In the genomic region with DNA sequence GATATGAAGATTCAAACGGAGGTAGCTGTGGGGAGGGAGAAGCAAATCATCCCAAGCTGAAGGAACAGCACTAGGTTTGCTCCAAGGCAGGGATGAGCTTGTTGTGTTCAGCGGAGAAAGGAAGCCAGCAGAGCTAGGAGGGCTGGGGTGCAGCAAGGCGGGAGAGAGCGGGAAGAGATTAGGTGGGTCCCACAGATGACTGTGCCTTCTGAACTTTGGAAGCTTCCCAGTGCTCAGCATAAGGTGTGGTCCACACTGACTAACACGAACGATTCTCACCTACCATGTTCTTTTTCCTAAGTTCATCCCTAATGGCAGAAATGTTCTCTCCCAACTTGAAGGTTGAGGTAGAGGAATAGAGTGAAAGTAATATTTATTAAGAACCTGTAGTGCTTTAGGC, we compare ENCODE assay signal across 9 cellular contexts. TPM values are rescaled to one million over a fixed set of nuclear protein-coding genes. Genes with fewer than 3 reads are reported as not detected.
A peak's percentile ranks its signal among the peaks of the same experiment; 100 is the strongest.
DNase-seq lines count a peak whose midpoint lies in the region; ATAC-seq, FAIRE-seq and TF ChIP-seq lines count a peak whose summit lies in the region.
"Had no signal": no experiment of that assay in that cellular context is flagged by ENCODE, and none has a peak within 500 bp of the region (broad histone marks: within the 10 kb centered on the region; RNA-seq: fewer than 3 reads in every experiment).

No MANE protein-coding gene starts in this region.

- H3K27ac ChIP-seq in DOHH2 (ENCODE audit: low read depth, low read length), result no peak overlapping the region
- H3K27ac ChIP-seq in OCI-LY7 (ENCODE audit: low read depth, low read length, poor library complexity, severe bottlenecking), result no peak overlapping the region
- no peak overlapping the region for H3K27ac ChIP-seq in H1 (ENCODE audit: low read depth, low read length)
- peak overlapping the region; percentile 66 for H3K27ac ChIP-seq in osteoblast (ENCODE audit: low read depth, low read length)

- H3K9me2 ChIP-seq in DOHH2 (replicated peaks; ENCODE audit: control insufficient read depth, low read length), result no peaks in the 10 kb centered on the region
- no peaks in the 10 kb centered on the region for H3K9me2 ChIP-seq in OCI-LY7 (ENCODE audit: insufficient read depth, low read length)

- no peak overlapping the region for H2BK5ac ChIP-seq in H1 (ENCODE audit: low read depth, low read length)

- peaks cover 5% of the 10 kb centered on the region; the same call in 1 of the 2 replicates for H3K23me2 ChIP-seq in H1 (ENCODE audit: low read depth, low read length)

- H3K23ac ChIP-seq in H1 (ENCODE audit: insufficient read length), result no peak overlapping the region

- DNase-seq in OCI-LY7 (ENCODE audit: low spot score), result no peak
- no peak for DNase-seq in H1 (ENCODE audit: low read depth in 1 of 2, low spot score in 2 of 2)
- DNase-seq in osteoblast (ENCODE audit: insufficient read length, low spot score, missing footprints), result no peak
- DNase-seq in NCI-H2107 (lab: John Stamatoyannopoulos, UW), result no peak
- DNase-seq in HCEC 1CT, result no peak
- DNase-seq: NCI-H2227 treated with DMSO at 0.1 percent for 48 hours had no signal

- H2BK120ac ChIP-seq in H1 (replicated peaks; ENCODE audit: low read depth, low read length), result no peak overlapping the region

- CTCF ChIA-PET in OCI-LY7 (lab: Charles Lee; ENCODE audit: unreplicated experiment) (no interaction called here), H1 (lab: Charles Lee; ENCODE audit: partially characterized antibody) (interaction anchor here (0.9 to 1.2 kb wide), 2 partner anchors 11 to 29 kb away, joined by 3 to 4 read pairs; no protein-coding TSS in a partner anchor)

- TF ChIP-seq RAD21 in H1 (IDR thresholded peaks at IDR 0.05 in 1 of 2, conservative IDR thresholded peaks at IDR 0.05 in 1 of 2; ENCODE audit: low read depth in 2 of 2, low read length in 2 of 2), result no peak

- peaks cover 37% of the 10 kb centered on the region for H3K79me2 ChIP-seq in DOHH2 (ENCODE audit: control insufficient read depth, low read length)
- H3K79me2 ChIP-seq in OCI-LY7 (ENCODE audit: insufficient read depth, low read depth, low read length), result peaks cover 41% of the 10 kb centered on the region
- H3K79me2 ChIP-seq in H1 (ENCODE audit: control insufficient read depth in 1 of 2, insufficient read depth in 2 of 2, low read length in 2 of 2), result peaks cover 17 to 39% of the 10 kb centered on the region in 2 experiments
- H3K79me2 ChIP-seq in osteoblast (ENCODE audit: insufficient read depth, low read length), result peaks cover 47% of the 10 kb centered on the region

- no peak for TF ChIP-seq EP300 in H1 (IDR thresholded peaks at IDR 0.05; ENCODE audit: borderline replicate concordance in 1 of 2, low read depth in 2 of 2, low read length in 2 of 2)

- no TSS peak for BruUV-seq in OCI-LY7 (replicated peaks; lab: Mats Ljungman, UMichigan)

- no peak overlapping the region for H3K18ac ChIP-seq in H1 (ENCODE audit: extremely low read depth, low read length)

- POLR2A ChIA-PET in OCI-LY7 (lab: Charles Lee), result interaction anchor here (0.7 to 0.9 kb wide), 2 partner anchors 11 to 39 kb away, joined by 3 to 4 read pairs; a partner anchor contains a TSS
- POLR2A ChIA-PET in H1 (lab: Charles Lee; ENCODE audit: partially characterized antibody), result interaction anchor here (1.0 to 3.4 kb wide), 5 partner anchors 11 to 141 kb away, joined by 3 to 10 read pairs (median 4); a partner anchor contains a TSS

- no peak for TF ChIP-seq POLR2A in H1 (IDR thresholded peaks at IDR 0.05; ENCODE audit: control extremely low read depth in 1 of 2, low read depth in 2 of 2, low read length in 2 of 2)

- H4K8ac ChIP-seq in H1 (ENCODE audit: extremely low read depth, insufficient read depth, low read length), result no peak overlapping the region; the same call in 1 of the 2 replicates

- TF ChIP-seq CTCF in DOHH2 (IDR thresholded peaks at IDR 0.05; ENCODE audit: low read depth, low read length, poor library complexity, severe bottlenecking) (no peak), OCI-LY7 (conservative IDR thresholded peaks at IDR 0.05; ENCODE audit: low read length) (no peak), H1 (IDR thresholded peaks at IDR 0.05; ENCODE audit: control extremely low read depth in 1 of 3, insufficient read depth in 1 of 3, low read depth in 1 of 3, low read length in 3 of 3) (no peak), osteoblast (IDR thresholded peaks at IDR 0.05; ENCODE audit: extremely low read depth, low read depth, low read length) (no peak)

- H4K20me1 ChIP-seq in DOHH2 (ENCODE audit: control insufficient read depth, insufficient read depth, low read depth, low read length) (peaks cover 17% of the 10 kb centered on the region), OCI-LY7 (ENCODE audit: insufficient read depth, low read length) (peaks cover 21% of the 10 kb centered on the region), H1 (replicated peaks in 1 of 2; ENCODE audit: control insufficient read depth in 1 of 2, insufficient read depth in 2 of 2, low read length in 2 of 2) (peaks cover 0 to 3% of the 10 kb centered on the region in 2 experiments), osteoblast (ENCODE audit: insufficient read depth, low read length) (peaks cover 13% of the 10 kb centered on the region)

- H3K36me3 ChIP-seq in DOHH2 (ENCODE audit: control insufficient read depth, low read length) (peaks cover 29% of the 10 kb centered on the region), OCI-LY7 (ENCODE audit: insufficient read depth, low read length) (peaks cover 29% of the 10 kb centered on the region), H1 (ENCODE audit: control insufficient read depth in 2 of 4, insufficient read depth in 4 of 4, low read length in 3 of 4) (peaks cover 18 to 44% (median 28%) of the 10 kb centered on the region in 4 experiments), osteoblast (ENCODE audit: insufficient read depth, low read length) (peaks cover 25% of the 10 kb centered on the region)

- no peak overlapping the region for H2AK5ac ChIP-seq in H1 (ENCODE audit: low read depth, low read length)

- ATAC-seq in GM21423 (IDR thresholded peaks at IDR 0.05; ENCODE audit: unreplicated experiment) (no peak), HG03442 (IDR thresholded peaks at IDR 0.05; ENCODE audit: unreplicated experiment) (no peak)

- H3K9me3 ChIP-seq in DOHH2 (ENCODE audit: control insufficient read depth, insufficient read depth, low read length), result no peaks in the 10 kb centered on the region
- H3K9me3 ChIP-seq in OCI-LY7 (ENCODE audit: low read length), result no peaks in the 10 kb centered on the region
- H3K9me3 ChIP-seq in H1 (ENCODE audit: insufficient read depth in 2 of 2, low read depth in 1 of 2, low read length in 1 of 2), result no peaks in the 10 kb centered on the region
- H3K9me3 ChIP-seq in osteoblast (ENCODE audit: low read depth, low read length), result no peaks in the 10 kb centered on the region

- no peak overlapping the region for H2BK15ac ChIP-seq in H1 (ENCODE audit: low read length)

- H2AFZ ChIP-seq in OCI-LY7 (ENCODE audit: low read length) (no peak overlapping the region), H1 (ENCODE audit: low read length) (no peak overlapping the region), osteoblast (ENCODE audit: low read length) (no peak overlapping the region)

- WGBS in H1 (ENCODE audit: extremely low coverage in 1 of 2, insufficient coverage in 1 of 2, insufficient read length in 1 of 2, insufficient replicate concordance in 2 of 2, low coverage in 1 of 2, low lambda C conversion rate in 2 of 2, missing lambda C conversion rate in 1 of 2), 2 experiments, result 75% methylated on average over 6 of the region's 6 CpGs; no CpG with 5 or more reads in 1 of the 2 experiments

- H4K91ac ChIP-seq in H1 (replicated peaks; ENCODE audit: insufficient read length, low read length), result no peak overlapping the region

- H3K4me1 ChIP-seq in DOHH2 (ENCODE audit: control insufficient read depth, low read length), result peaks cover 17% of the 10 kb centered on the region
- H3K4me1 ChIP-seq in OCI-LY7 (ENCODE audit: insufficient read depth, low read length, poor library complexity, severe bottlenecking), result peaks cover 15% of the 10 kb centered on the region
- H3K4me1 ChIP-seq in H1 (replicated peaks in 1 of 4; ENCODE audit: control insufficient read depth in 3 of 4, insufficient read depth in 4 of 4, low read length in 3 of 4), result peaks cover 0 to 9% (median 4%) of the 10 kb centered on the region in 4 experiments; a peak in 5 of 7 replicates
- H3K4me1 ChIP-seq in osteoblast (ENCODE audit: insufficient read depth, low read length), result peaks cover 19% of the 10 kb centered on the region

- H3K79me1 ChIP-seq in H1 (ENCODE audit: low read depth, low read length), result peaks cover 17% of the 10 kb centered on the region

- FAIRE-seq in H1 (lab: Jason Lieb, UNC), result no peak

- no peak overlapping the region for H3K56ac ChIP-seq in H1 (replicated peaks; ENCODE audit: insufficient read length, low read depth, low read length)

- no peak overlapping the region for H4K5ac ChIP-seq in H1 (ENCODE audit: insufficient read length, low read depth, low read length)

- no peak overlapping the region for H3K4ac ChIP-seq in H1 (replicated peaks; ENCODE audit: insufficient read length, low read depth, low read length)

- H2BK20ac ChIP-seq in H1 (ENCODE audit: low read length), result no peak overlapping the region

- H3K4me2 ChIP-seq in DOHH2 (ENCODE audit: low read length), result peak overlapping the region; percentile 79
- peak overlapping the region; percentile 99 for H3K4me2 ChIP-seq in OCI-LY7 (ENCODE audit: low read length)
- peak overlapping the region; percentile 85 to 98; a peak in 3 of 4 replicates for H3K4me2 ChIP-seq in H1 (ENCODE audit: insufficient read depth in 1 of 2, low read depth in 2 of 2, low read length in 2 of 2)
- peak overlapping the region; percentile 88 for H3K4me2 ChIP-seq in osteoblast (ENCODE audit: insufficient read depth, low read length)

- H3K9ac ChIP-seq in H1 (replicated peaks in 1 of 4; ENCODE audit: extremely low read depth in 1 of 4, low read depth in 3 of 4, low read length in 3 of 4), result peak overlapping the region in 1 of 4 experiments; percentile 34; a peak in 2 of 7 replicates

- intact Hi-C loops in OCI-LY7 (cut with micrococcal nuclease; ENCODE audit: unreplicated experiment), result no loop called here

- H3K14ac ChIP-seq in H1 (ENCODE audit: insufficient read length), result no peak overlapping the region

- H3F3A ChIP-seq in DOHH2 (ENCODE audit: control insufficient read depth, insufficient read depth), result peaks cover 9% of the 10 kb centered on the region

- no peak overlapping the region for H2BK12ac ChIP-seq in H1 (ENCODE audit: low read depth, low read length)

- peak overlapping the region; percentile 81 for H3K4me3 ChIP-seq in DOHH2 (ENCODE audit: low read length)
- peak overlapping the region; percentile 87 for H3K4me3 ChIP-seq in OCI-LY7 (ENCODE audit: low read depth, low read length, poor library complexity, severe bottlenecking)
- H3K4me3 ChIP-seq in H1 (ENCODE audit: extremely low read depth in 1 of 4, insufficient read depth in 2 of 4, low read depth in 3 of 4, low read length in 4 of 4), result peak overlapping the region; percentile 94 to 99 (median 98); a peak in 6 of 8 replicates
- H3K4me3 ChIP-seq in osteoblast (ENCODE audit: insufficient read depth, low read length), result peak overlapping the region; percentile 72

- H3K27me3 ChIP-seq in DOHH2 (ENCODE audit: control insufficient read depth, low read length) (no peaks in the 10 kb centered on the region), H1 (replicated peaks in 1 of 4; ENCODE audit: control insufficient read depth in 3 of 4, extremely low read depth in 1 of 4, insufficient read depth in 3 of 4, low read length in 3 of 4) (no peaks in the 10 kb centered on the region), osteoblast (ENCODE audit: insufficient read depth, low read length) (no peaks in the 10 kb centered on the region)

RNA-seq across cellular contexts. Expression of a gene that starts 1.2 kb away (rescaled TPM):
- total RNA-seq in OCI-LY7 (2014; rRNA removed; shearing (Covaris generic)), result 50.5 and 55.0 TPM in 2 replicates
- total RNA-seq in OCI-LY7 (2022) (57.4 and 58.2 TPM in 2 replicates), osteoblast (22.7 and 24.6 TPM in 2 replicates)
- total RNA-seq in H1 (2021; fragmentation: NEBNext Ultra II Directional; extraction: Animal tissue kit (Norgen Biotek cat#: 25700)), result 33.0 and 35.9 TPM in 2 replicates
- polyA plus RNA-seq in H1 (2011; rRNA removed), result 44.9 and 58.8 TPM in 2 replicates
- polyA plus RNA-seq in H1 (2011; cell fraction: cytosol; rRNA removed), result 50.7 TPM
- 39.7 TPM for polyA plus RNA-seq in H1 (2011; cell fraction: nucleus; rRNA removed)
- 38.3 to 45.8 TPM (median 41.2 TPM) in 4 replicates for polyA plus RNA-seq in H1 (2012, experiment 1 of 2)
- 20.3 TPM for polyA plus RNA-seq in H1 (2012, experiment 2 of 2)
- polyA plus RNA-seq in H1 (2013, experiment 1 of 2), result 20.4 TPM
- polyA plus RNA-seq in H1 (2013, experiment 2 of 2), result 17.4 TPM
- 69.3 and 70.1 TPM in 2 replicates for polyA minus RNA-seq in H1 (2011; rRNA and poly(A)+ RNA removed)
- 23.9 TPM for polyA minus RNA-seq in H1 (2011; cell fraction: cytosol; rRNA and poly(A)+ RNA removed)
- polyA minus RNA-seq in H1 (2011; cell fraction: nucleus; rRNA and poly(A)+ RNA removed), result 69.1 TPM

RNA-seq across cellular contexts. Expression of a gene that starts 22.7 kb away (rescaled TPM):
- total RNA-seq in OCI-LY7 (2014; rRNA removed; shearing (Covaris generic)), result not detected in 2 replicates
- total RNA-seq in OCI-LY7 (2022), result not detected in 2 replicates
- not detected in 2 replicates for total RNA-seq in H1 (2021; fragmentation: NEBNext Ultra II Directional; extraction: Animal tissue kit (Norgen Biotek cat#: 25700))
- not detected in 2 replicates for polyA plus RNA-seq in H1 (2011; rRNA removed)
- polyA plus RNA-seq in H1 (2011; cell fraction: cytosol; rRNA removed), result not detected
- not detected for polyA plus RNA-seq in H1 (2011; cell fraction: nucleus; rRNA removed)
- polyA plus RNA-seq in H1 (2012, experiment 1 of 2), result not detected in 4 replicates
- not detected for polyA plus RNA-seq in H1 (2012, experiment 2 of 2)
- polyA plus RNA-seq in H1 (2013, experiment 1 of 2), result not detected
- not detected for polyA plus RNA-seq in H1 (2013, experiment 2 of 2)
- polyA minus RNA-seq in H1 (2011; rRNA and poly(A)+ RNA removed), result not detected in 2 replicates
- polyA minus RNA-seq in H1 (2011; cell fraction: cytosol; rRNA and poly(A)+ RNA removed), result not detected
- not detected for polyA minus RNA-seq in H1 (2011; cell fraction: nucleus; rRNA and poly(A)+ RNA removed)
- total RNA-seq in osteoblast, result not detected in 2 replicates

RNA-seq across cellular contexts. Expression of a gene that starts 38.9 kb away (rescaled TPM):
- 136 and 174 TPM in 2 replicates for total RNA-seq in OCI-LY7 (2014; rRNA removed; shearing (Covaris generic))
- total RNA-seq in OCI-LY7 (2022) (119 and 128 TPM in 2 replicates), osteoblast (2.1 and 2.9 TPM in 2 replicates)
- 57.7 and 60.1 TPM in 2 replicates for total RNA-seq in H1 (2021; fragmentation: NEBNext Ultra II Directional; extraction: Animal tissue kit (Norgen Biotek cat#: 25700))
- polyA plus RNA-seq in H1 (2011; rRNA removed), result 109 and 131 TPM in 2 replicates
- polyA plus RNA-seq in H1 (2011; cell fraction: cytosol; rRNA removed), result 71.9 TPM
- 75.2 TPM for polyA plus RNA-seq in H1 (2011; cell fraction: nucleus; rRNA removed)
- polyA plus RNA-seq in H1 (2012, experiment 1 of 2), result 32.3 to 58.0 TPM (median 56.1 TPM) in 4 replicates
- 61.6 TPM for polyA plus RNA-seq in H1 (2012, experiment 2 of 2)
- 53.7 TPM for polyA plus RNA-seq in H1 (2013, experiment 1 of 2)
- polyA plus RNA-seq in H1 (2013, experiment 2 of 2), result 52.7 TPM
- polyA minus RNA-seq in H1 (2011; rRNA and poly(A)+ RNA removed), result 16.3 and 19.0 TPM in 2 replicates
- 49.0 TPM for polyA minus RNA-seq in H1 (2011; cell fraction: cytosol; rRNA and poly(A)+ RNA removed)
- polyA minus RNA-seq in H1 (2011; cell fraction: nucleus; rRNA and poly(A)+ RNA removed), result 23.7 TPM

Comparison
In these comparisons a context has a peak if more than half of its experiments do, and no peak if none do; other contexts are left out.
1. RNA of a gene that starts 38.9 kb away (total RNA-seq): 119 to 174 TPM in OCI-LY7 and 57.7 to 60.1 TPM in H1; 2.1 to 2.9 TPM in osteoblast; every median in the first group is over 10 times any median in the second.
2. Peak in every context shown above with its lines, with median percentiles within 50 percentile points of each other: H3K4me2 ChIP-seq and H3K4me3 ChIP-seq.